In genomic region chr4:5128569-5128968, GRCh38 we compare ENCODE assay signal across 22 cellular contexts.
"Had no signal": no experiment of that assay in that cellular context is flagged by ENCODE, and none has a peak within 500 bp of the region (broad histone marks: within the 10 kb centered on the region; RNA-seq: fewer than 3 reads in every experiment).

No MANE protein-coding gene starts in this region.

- H3K4me3 ChIP-seq: lung, testis, uterus had no signal

- H3K4me1 ChIP-seq: testis, uterus had no signal

- H3K27ac Mint-ChIP-seq: activated B cell treated with CpG ODN at 0.5 μM for 24 hours; activated CD4-positive, alpha-beta T cell treated with anti-CD3 and anti-CD28 coated beads for 36 hours; activated naive CD4-positive, alpha-beta T cell treated with anti-CD3 and anti-CD28 coated beads, Interleukin-2, amount 50 U/mL, for 24 hours; brain; natural killer cell treated with Interleukin-12 subunit alpha and Interleukin-12 subunit beta and Interleukin-15 and Interleukin-18, amount 100 ng/mL, for 72 hours; stimulated activated naive B cell treated with anti-CD40 and anti-IgM and Interleukin-4, amounts not matched to agents 10 μg/mL and 1 μg/mL and 100 μg/mL, for 72 hours; T-helper 1 cell treated with Interleukin-12 subunit alpha and Interleukin-12 subunit beta and Interleukin-4 antibody, amounts not matched to agents 30 μg/mL and 1 μg/mL, for 36 hours had no signal

- H3K9me3 ChIP-seq: testis, uterus had no signal

- H3K4me1 Mint-ChIP-seq: activated B cell treated with CpG ODN at 0.5 μM for 24 hours; activated CD4-positive, alpha-beta T cell treated with anti-CD3 and anti-CD28 coated beads for 36 hours; activated naive CD4-positive, alpha-beta T cell treated with anti-CD3 and anti-CD28 coated beads, Interleukin-2, amount 50 U/mL, for 24 hours; stimulated activated naive B cell treated with anti-CD40 and anti-IgM and Interleukin-4, amounts not matched to agents 10 μg/mL and 1 μg/mL and 100 μg/mL, for 72 hours had no signal

- H3K27me3 Mint-ChIP-seq: activated B cell treated with CpG ODN at 0.5 μM for 24 hours, brain had no signal

- H3K4me3 Mint-ChIP-seq: activated B cell treated with CpG ODN at 0.5 μM for 24 hours; activated CD4-positive, alpha-beta T cell treated with anti-CD3 and anti-CD28 coated beads for 36 hours; activated naive CD4-positive, alpha-beta T cell treated with anti-CD3 and anti-CD28 coated beads, Interleukin-2, amount 50 U/mL, for 24 hours; brain; natural killer cell treated with Interleukin-12 subunit alpha and Interleukin-12 subunit beta and Interleukin-15 and Interleukin-18, amount 100 ng/mL, for 72 hours; stimulated activated naive B cell treated with anti-CD40 and anti-IgM and Interleukin-4, amounts not matched to agents 10 μg/mL and 1 μg/mL and 100 μg/mL, for 72 hours; T-helper 1 cell treated with Interleukin-12 subunit alpha and Interleukin-12 subunit beta and Interleukin-4 antibody, amounts not matched to agents 30 μg/mL and 1 μg/mL, for 36 hours had no signal

- DNase-seq: activated B cell treated with CpG ODN at 0.5 μM for 24 hours; activated CD4-positive, alpha-beta T cell treated with anti-CD3 and anti-CD28 coated beads for 36 hours; activated CD4-positive, alpha-beta T cell treated with anti-CD3 and anti-CD28 coated beads, Interleukin-2, amount 50 U/mL, for 4 hours; activated CD8-positive, alpha-beta memory T cell treated with anti-CD3 and anti-CD28 coated beads, Interleukin-2, amount 50 U/mL, for 48 hours; activated gamma-delta T cell; anterior cingulate cortex; erythroblast; foreskin fibroblast; posterior cingulate gyrus; retina; stimulated activated CD4-positive, alpha-beta T cell treated with anti-CD3 and anti-CD28 coated beads, Interleukin-2, amount 100 ng/mL, for 48 hours; stimulated activated CD8-positive, alpha-beta memory T cell treated with anti-CD3 and anti-CD28 coated beads, Interleukin-4, amount 100 ng/mL, for 48 hours; stimulated activated naive B cell treated with anti-CD40 and anti-IgM and Interleukin-4, amounts not matched to agents 10 μg/mL and 1 μg/mL and 100 μg/mL, for 72 hours; T1000; testis; trophoblast cell; uterus had no signal

- H3K27me3 ChIP-seq: testis, uterus had no signal

- H3K36me3 ChIP-seq: uterus had no signal

- H3K36me3 Mint-ChIP-seq: activated naive CD4-positive, alpha-beta T cell treated with anti-CD3 and anti-CD28 coated beads, Interleukin-2, amount 50 U/mL, for 24 hours; brain had no signal
